12 cellular contexts compared by ENCODE assay signal in the genomic region with DNA sequence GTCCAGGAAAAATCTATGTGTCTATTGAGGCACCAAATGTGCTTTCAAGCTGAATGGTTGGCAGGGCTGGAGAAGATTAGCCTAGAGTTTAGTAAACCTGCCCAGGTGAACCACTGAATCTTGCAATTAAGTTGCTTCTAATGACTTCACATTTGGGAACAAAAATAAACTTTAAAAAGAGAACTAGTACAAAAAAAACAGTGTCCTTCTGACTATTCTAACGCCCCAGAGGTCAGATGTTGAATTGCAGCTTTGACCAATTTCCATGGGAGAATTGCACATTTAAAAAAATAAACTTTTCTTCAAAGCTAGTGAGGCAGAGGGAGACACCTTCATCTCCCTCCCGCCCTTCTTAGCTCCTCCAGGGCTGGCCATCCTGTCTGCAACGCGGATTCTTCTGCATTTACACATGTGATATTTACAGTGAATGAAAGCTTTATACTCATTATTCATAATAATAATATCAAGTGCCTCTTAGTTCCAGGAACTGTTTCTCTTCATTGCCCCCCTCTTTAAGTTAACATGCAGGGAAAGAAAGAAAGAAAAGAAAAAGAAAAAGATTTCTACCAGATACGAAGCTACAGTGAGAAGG.
DNase-seq lines count a peak whose midpoint lies in the region; ATAC-seq, FAIRE-seq and TF ChIP-seq lines count a peak whose summit lies in the region.
"Had no signal": no experiment of that assay in that cellular context is flagged by ENCODE, and none has a peak within 500 bp of the region (broad histone marks: within the 10 kb centered on the region; RNA-seq: fewer than 3 reads in every experiment).

No MANE protein-coding gene starts in this region.

- H3K79me2 ChIP-seq in H9 (ENCODE audit: insufficient read depth, low read length), result no peaks in the 10 kb centered on the region
- H3K79me2 ChIP-seq in astrocyte (ENCODE audit: insufficient read depth, low read length), result no peaks in the 10 kb centered on the region

- no peak overlapping the region for H3K18ac ChIP-seq in H9 (ENCODE audit: insufficient read length, low read depth, low read length)

- no peak overlapping the region for H3K27ac ChIP-seq in A673 (ENCODE audit: low read depth, low read length, poor library complexity, severe bottlenecking)
- H3K27ac ChIP-seq in H9 (ENCODE audit: insufficient read length, low read depth, low read length), result no peak overlapping the region
- H3K27ac ChIP-seq in astrocyte (ENCODE audit: low read depth, low read length), result no peak overlapping the region

- BruUV-seq in A673 (replicated peaks; lab: Mats Ljungman, UMichigan), result no TSS peak

- H3K9me3 ChIP-seq in A673 (ENCODE audit: low read depth, low read length, poor library complexity, severe bottlenecking) (no peaks in the 10 kb centered on the region), H9 (ENCODE audit: control insufficient read depth, low read depth, low read length) (peaks cover 34% of the 10 kb centered on the region), astrocyte (ENCODE audit: insufficient read depth, low read depth, low read length) (peaks cover 22% of the 10 kb centered on the region)

- DNase-seq in A673 (ENCODE audit: low spot score), result no peak
- DNase-seq in H9, result no peak
- DNase-seq in astrocyte (ENCODE audit: low read depth), result no peak
- no peak for DNase-seq in kidney epithelial cell (ENCODE audit: low read depth)
- no peak for DNase-seq in AG08395 (ENCODE audit: low spot score)
- DNase-seq in activated CD4-positive, alpha-beta T cell treated with anti-CD3 and anti-CD28 coated beads, Interleukin-2, amount 50 U/mL, for 48 hours, result no peak
- no peak for DNase-seq in NCI-H226
- DNase-seq: activated naive CD8-positive, alpha-beta T cell treated with anti-CD3 and anti-CD28 coated beads for 36 hours; NCI-H1417 treated with DMSO at 0.1 percent for 48 hours; stimulated activated CD4-positive, alpha-beta T cell treated with anti-CD3 and anti-CD28 coated beads, Interleukin-15, amount 100 ng/mL, for 24 hours had no signal

- peaks cover 51% of the 10 kb centered on the region for H3K27me3 ChIP-seq in A673 (replicated peaks; ENCODE audit: insufficient read depth, low read depth, low read length, poor library complexity)
- H3K27me3 ChIP-seq in H9 (ENCODE audit: insufficient read depth, low read length), result no peaks in the 10 kb centered on the region
- H3K27me3 ChIP-seq in astrocyte (ENCODE audit: insufficient read depth, low read length), result no peaks in the 10 kb centered on the region
- peaks cover 2% of the 10 kb centered on the region for H3K27me3 ChIP-seq in kidney epithelial cell (ENCODE audit: control insufficient read depth, insufficient read depth, low read length)

- H3K4me3 ChIP-seq in A673 (ENCODE audit: low read depth, low read length, poor library complexity, severe bottlenecking), result no peak overlapping the region
- no peak overlapping the region for H3K4me3 ChIP-seq in astrocyte (ENCODE audit: insufficient read depth, low read depth, low read length)
- no peak overlapping the region for H3K4me3 ChIP-seq in kidney epithelial cell (ENCODE audit: low read depth, low read length)

- H4K5ac ChIP-seq in H9 (ENCODE audit: insufficient read length, low read depth, low read length), result no peak overlapping the region

- H3K14ac ChIP-seq in H9 (ENCODE audit: insufficient read depth, low read length), result no peak overlapping the region

- no peak overlapping the region for H2BK15ac ChIP-seq in H9 (ENCODE audit: low read depth, low read length)

- H2AK5ac ChIP-seq in H9 (ENCODE audit: insufficient read length, low read length), result no peak overlapping the region

- peaks cover 0 to 5% of the 10 kb centered on the region in 2 experiments; a peak in 2 of 4 replicates for H3K4me1 Mint-ChIP-seq in H9
- no peaks in the 10 kb centered on the region for H3K4me1 Mint-ChIP-seq in astrocyte (ENCODE audit: low read depth, unreplicated experiment)
- H3K4me1 Mint-ChIP-seq: activated naive CD8-positive, alpha-beta T cell treated with anti-CD3 and anti-CD28 coated beads for 36 hours had no signal

- no peak overlapping the region for H3K4me3 Mint-ChIP-seq in H9
- no peak overlapping the region for H3K4me3 Mint-ChIP-seq in astrocyte (ENCODE audit: unreplicated experiment)
- H3K4me3 Mint-ChIP-seq: activated naive CD8-positive, alpha-beta T cell treated with anti-CD3 and anti-CD28 coated beads for 36 hours had no signal

- H3K9ac ChIP-seq in H9 (ENCODE audit: extremely low read depth, insufficient read length, low read length), result no peak overlapping the region
- H3K9ac ChIP-seq in astrocyte (ENCODE audit: low read length), result no peak overlapping the region

- no peak overlapping the region for H3K4ac ChIP-seq in H9 (ENCODE audit: low read depth, low read length)

- H3K27ac Mint-ChIP-seq in H9 (no peak overlapping the region), astrocyte (ENCODE audit: unreplicated experiment) (no peak overlapping the region)
- H3K27ac Mint-ChIP-seq: activated naive CD8-positive, alpha-beta T cell treated with anti-CD3 and anti-CD28 coated beads for 36 hours had no signal

- no peak overlapping the region for H4K91ac ChIP-seq in H9 (ENCODE audit: insufficient read length, low read depth, low read length)

- no peak overlapping the region for H2BK120ac ChIP-seq in H9 (ENCODE audit: low read depth, low read length, poor library complexity, severe bottlenecking)

- CTCF ChIA-PET in A673 (lab: Charles Lee), result no interaction called here

- no peak overlapping the region for H3K23ac ChIP-seq in H9 (ENCODE audit: insufficient read length, low read depth, low read length)

- no peak for FAIRE-seq in astrocyte (lab: Jason Lieb, UNC)
- FAIRE-seq: GM18507 had no signal

- H3T11ph ChIP-seq in H9 (ENCODE audit: low read length), result no peak overlapping the region

- H2AFZ ChIP-seq in H9 (ENCODE audit: low read length) (no peak overlapping the region), astrocyte (ENCODE audit: low read depth, low read length) (no peak overlapping the region)

- no peak for ATAC-seq in GM21515 (IDR thresholded peaks at IDR 0.05; ENCODE audit: unreplicated experiment)

- H3K79me1 ChIP-seq in H9 (ENCODE audit: insufficient read depth, low read depth, low read length, poor library complexity, severe bottlenecking), result no peaks in the 10 kb centered on the region

- H3K36me3 Mint-ChIP-seq in H9 (ENCODE audit: insufficient read depth in 1 of 3, low read depth in 3 of 3) (peaks cover 5 to 8% (median 6%) of the 10 kb centered on the region in 3 experiments), astrocyte (ENCODE audit: low read depth, unreplicated experiment) (peaks cover 2% of the 10 kb centered on the region)
- H3K36me3 Mint-ChIP-seq: activated naive CD8-positive, alpha-beta T cell treated with anti-CD3 and anti-CD28 coated beads for 36 hours had no signal

- H3K56ac ChIP-seq in H9 (ENCODE audit: insufficient read length, low read depth, low read length), result no peak overlapping the region

- H3K23me2 ChIP-seq in H9 (ENCODE audit: insufficient read length, low read depth, low read length, poor library complexity, severe bottlenecking), result no peaks in the 10 kb centered on the region

- POLR2A ChIA-PET in A673 (lab: Charles Lee; ENCODE audit: low non-redundant PET), result no interaction called here

- H2BK12ac ChIP-seq in H9 (ENCODE audit: insufficient read length, low read depth, low read length), result no peak overlapping the region

- intact Hi-C loops in A673 (cut with micrococcal nuclease; ENCODE audit: unreplicated experiment), result no loop called here

- H3K27me3 Mint-ChIP-seq in H9 (ENCODE audit: low read depth) (peaks cover 7% of the 10 kb centered on the region), astrocyte (ENCODE audit: low read depth, unreplicated experiment) (peaks cover 21% of the 10 kb centered on the region)

- no peak overlapping the region for H2BK20ac ChIP-seq in H9 (ENCODE audit: low read depth, low read length, poor library complexity, severe bottlenecking)

- no peaks in the 10 kb centered on the region for H3K4me1 ChIP-seq in A673 (ENCODE audit: insufficient read depth, low read length, poor library complexity, severe bottlenecking)
- H3K4me1 ChIP-seq in H9 (ENCODE audit: insufficient read depth, low read length), result no peaks in the 10 kb centered on the region
- H3K4me1 ChIP-seq in astrocyte (ENCODE audit: insufficient read depth, low read length), result no peaks in the 10 kb centered on the region

- H3K4me2 ChIP-seq in H9 (ENCODE audit: insufficient read depth, insufficient read length, low read length) (no peak overlapping the region), astrocyte (ENCODE audit: low read length) (no peak overlapping the region)

- H4K20me1 ChIP-seq in H9 (ENCODE audit: control insufficient read depth, insufficient read depth, insufficient read length) (no peaks in the 10 kb centered on the region), astrocyte (ENCODE audit: insufficient read depth, low read length) (no peaks in the 10 kb centered on the region)

- WGBS in H9 (ENCODE audit: extremely low coverage, insufficient read length, low lambda C conversion rate), result no CpG with 5 or more reads among the region's 5 CpGs

- H3K9me3 Mint-ChIP-seq in H9 (peaks cover 6 to 18% of the 10 kb centered on the region in 2 experiments; a peak in 4 of 5 replicates), astrocyte (ENCODE audit: unreplicated experiment) (no peaks in the 10 kb centered on the region)
- H3K9me3 Mint-ChIP-seq: activated naive CD8-positive, alpha-beta T cell treated with anti-CD3 and anti-CD28 coated beads for 36 hours had no signal

- H4K8ac ChIP-seq in H9 (replicated peaks; ENCODE audit: insufficient read length, low read depth, low read length), result no peak overlapping the region

- peak; percentile 46 for TF ChIP-seq CTCF in A673 (conservative IDR thresholded peaks at IDR 0.05; ENCODE audit: low read depth, low read length)
- peak; percentile 63 for TF ChIP-seq CTCF in H9 (conservative IDR thresholded peaks at IDR 0.05)
- TF ChIP-seq CTCF in astrocyte (IDR thresholded peaks at IDR 0.05; ENCODE audit: insufficient read depth, low read depth, low read length), result peak; percentile 31
- TF ChIP-seq CTCF in kidney epithelial cell (IDR thresholded peaks at IDR 0.05; ENCODE audit: insufficient read depth, low read length, poor library complexity, severe bottlenecking), result peak; percentile 36

- H2BK5ac ChIP-seq in H9 (ENCODE audit: insufficient read length, low read length), result no peak overlapping the region

- H3K36me3 ChIP-seq in A673 (ENCODE audit: insufficient read depth, low read length, poor library complexity, severe bottlenecking), result no peaks in the 10 kb centered on the region
- H3K36me3 ChIP-seq in astrocyte (ENCODE audit: insufficient read depth, low read length), result no peaks in the 10 kb centered on the region
- no peaks in the 10 kb centered on the region for H3K36me3 ChIP-seq in kidney epithelial cell (ENCODE audit: control insufficient read depth, insufficient read depth, low read length)
